Comparison of ENCODE assay signal across 1 cellular context in genomic region chr21:38267991-38268858, GRCh38.
A peak's percentile ranks its signal among the peaks of the same experiment; 100 is the strongest.
TF ChIP-seq lines count a peak whose summit lies in the region.

No MANE protein-coding gene starts in this region.

TF ChIP-seq in GM12878, 131 proteins besides CTCF, POLR2A, EP300 and RAD21 (continued from another document):
- no peak for TF ChIP-seq ATF2 (IDR thresholded peaks at IDR 0.05; ENCODE audit: low read length)
- TF ChIP-seq FOS (IDR thresholded peaks at IDR 0.05; ENCODE audit: borderline replicate concordance, extremely low read depth, insufficient read length): no peak
- peak; percentile 25; the same call in 1 of the 2 replicates for TF ChIP-seq DPF2 (IDR thresholded peaks at IDR 0.05)
- peak; percentile 51; the same call in 1 of the 2 replicates for TF ChIP-seq MTA2 (IDR thresholded peaks at IDR 0.05; ENCODE audit: low read depth)
- TF ChIP-seq NBN (IDR thresholded peaks at IDR 0.05): 0 out of 2 replicates have a peak, but pooled peaks have one; percentile 15
- 0 out of 2 replicates have a peak, but pooled peaks have one; percentile 16 for TF ChIP-seq PKNOX1 (IDR thresholded peaks at IDR 0.05)
- TF ChIP-seq CREB1 (IDR thresholded peaks at IDR 0.05; ENCODE audit: low read depth): no peak
- TF ChIP-seq IKZF1 (conservative IDR thresholded peaks at IDR 0.05): peak; percentile 86
- TF ChIP-seq SPI1 (IDR thresholded peaks at IDR 0.05; ENCODE audit: borderline replicate concordance, insufficient read depth, low read depth, low read length): peak; percentile 95
- peak; percentile 76 for TF ChIP-seq IRF4 (IDR thresholded peaks at IDR 0.05; ENCODE audit: low read depth, low read length)
